Comparison of ENCODE assay signal across 8 cellular contexts in genomic region chr14:81710232-81710845, GRCh38.
DNase-seq lines count a peak whose midpoint lies in the region; ATAC-seq and TF ChIP-seq lines count a peak whose summit lies in the region.

No MANE protein-coding gene starts in this region.

- TF ChIP-seq EP300 in Ishikawa (IDR thresholded peaks at IDR 0.05; ENCODE audit: borderline replicate concordance): no peak

- H3K36me3 Mint-ChIP-seq in T-helper 17 cell (ENCODE audit: low read depth): no peaks in the 10 kb centered on the region

- no peaks in the 10 kb centered on the region for H3K4me1 Mint-ChIP-seq in T-helper 17 cell

- TF ChIP-seq RAD21 in Ishikawa (IDR thresholded peaks at IDR 0.05; ENCODE audit: low read depth): peak; percentile 74

- no peaks in the 10 kb centered on the region for H3K9me3 ChIP-seq in T-helper 17 cell (ENCODE audit: control insufficient read depth, low read length, poor library complexity, severe bottlenecking)

- H3K27me3 Mint-ChIP-seq in T-helper 17 cell: no peaks in the 10 kb centered on the region

- peak; percentile 8 for DNase-seq in stimulated activated CD4-positive, alpha-beta T cell treated with anti-CD3 and anti-CD28 coated beads, Interleukin-15, amount 100 ng/mL, for 24 hours
- no peak for DNase-seq in stimulated activated CD4-positive, alpha-beta T cell treated with anti-CD3 and anti-CD28 coated beads, Interleukin-2, amount 100 ng/mL, for 24 hours
- DNase-seq in RKO (ENCODE audit: low spot score): peak; percentile 66
- DNase-seq in fibroblast of the aortic adventitia (ENCODE audit: low read depth): peak; percentile 4
- no peak for DNase-seq in retinal pigment epithelial cell (ENCODE audit: low read depth)
- no peak for DNase-seq in UCSD-AML1 (lab: John Stamatoyannopoulos, UW; ENCODE audit: unreplicated experiment)
- DNase-seq in T-helper 17 cell: no peak

- no peak overlapping the region for H3K27ac Mint-ChIP-seq in T-helper 17 cell

- H3K4me3 Mint-ChIP-seq in T-helper 17 cell: no peak overlapping the region

- TF ChIP-seq CTCF in fibroblast of the aortic adventitia (IDR thresholded peaks at IDR 0.05; ENCODE audit: insufficient read depth, low read length) (no peak), retinal pigment epithelial cell (conservative IDR thresholded peaks at IDR 0.05; ENCODE audit: low read depth, low read length) (peak; percentile 75)

- H3K4me3 ChIP-seq in fibroblast of the aortic adventitia (ENCODE audit: low read depth, low read length) (no peak overlapping the region), retinal pigment epithelial cell (ENCODE audit: low read length) (no peak overlapping the region)

- no peak for ATAC-seq in T-helper 17 cell

TF ChIP-seq in Ishikawa, 13 proteins besides CTCF, POLR2A, EP300 and RAD21:
- TF ChIP-seq YY1 (IDR thresholded peaks at IDR 0.05; ENCODE audit: low read depth) (no peak), CREB1 (IDR thresholded peaks at IDR 0.05; ENCODE audit: low read depth) (no peak), FOXM1 (IDR thresholded peaks at IDR 0.05; ENCODE audit: borderline replicate concordance, low read depth) (no peak), TEAD4 (IDR thresholded peaks at IDR 0.05) (no peak), REST (IDR thresholded peaks at IDR 0.05; ENCODE audit: low read depth) (no peak), ZBTB7A (IDR thresholded peaks at IDR 0.05; ENCODE audit: low read depth) (no peak)
- TF ChIP-seq, protein P1, sequence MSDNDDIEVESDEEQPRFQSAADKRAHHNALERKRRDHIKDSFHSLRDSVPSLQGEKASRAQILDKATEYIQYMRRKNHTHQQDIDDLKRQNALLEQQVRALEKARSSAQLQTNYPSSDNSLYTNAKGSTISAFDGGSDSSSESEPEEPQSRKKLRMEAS (IDR thresholded peaks at IDR 0.05): no peak

Comparison
In these comparisons a context has a peak if more than half of its experiments do, and no peak if none do; other contexts are left out.
1. DNase-seq: peak in stimulated activated CD4-positive, alpha-beta T cell treated with anti-CD3 and anti-CD28 coated beads, Interleukin-15, amount 100 ng/mL, for 24 hours (single experiment), RKO (single experiment) and fibroblast of the aortic adventitia (single experiment); none in stimulated activated CD4-positive, alpha-beta T cell treated with anti-CD3 and anti-CD28 coated beads, Interleukin-2, amount 100 ng/mL, for 24 hours (0 of 2), retinal pigment epithelial cell (single experiment), UCSD-AML1 (single experiment) and T-helper 17 cell (0 of 3).